Comparison of ENCODE assay signal across 9 cellular contexts in genomic region chr2:104856086-104856972, GRCh38. TPM values are rescaled to one million over a fixed set of nuclear protein-coding genes. Genes with fewer than 3 reads are reported as not detected.
DNase-seq lines count a peak whose midpoint lies in the region; ATAC-seq and TF ChIP-seq lines count a peak whose summit lies in the region.
"Had no signal": no experiment of that assay in that cellular context is flagged by ENCODE, and none has a peak within 500 bp of the region (broad histone marks: within the 10 kb centered on the region; RNA-seq: fewer than 3 reads in every experiment).

No MANE protein-coding gene starts in this region.

- POLR2A ChIA-PET in Caco-2 (lab: Charles Lee) = no interaction called here

- H3K27me3 ChIP-seq in Caco-2 (replicated peaks; ENCODE audit: control insufficient read depth, insufficient read depth, low read length) = peaks cover 9% of the 10 kb centered on the region

- no peaks in the 10 kb centered on the region for H3K9me3 ChIP-seq in Caco-2
- H3K9me3 ChIP-seq: body of pancreas had no signal

- H3K4me1 Mint-ChIP-seq in Caco-2 (ENCODE audit: low read depth, unreplicated experiment) = peaks cover 17% of the 10 kb centered on the region
- H3K4me1 Mint-ChIP-seq in IgD-negative memory B cell = peaks cover 14 to 40% (median 22%) of the 10 kb centered on the region in 3 donors
- peaks cover 13% of the 10 kb centered on the region for H3K4me1 Mint-ChIP-seq in brain
- H3K4me1 Mint-ChIP-seq in nephron = peaks cover 21% of the 10 kb centered on the region

- H3K36me3 ChIP-seq in Caco-2 (ENCODE audit: control insufficient read depth, insufficient read depth, low read length) = no peaks in the 10 kb centered on the region

- peak overlapping the region; percentile 30 for H3K4me3 ChIP-seq in Caco-2 (ENCODE audit: low read depth, low read length)
- H3K4me3 ChIP-seq: body of pancreas had no signal

- CTCF ChIA-PET in Caco-2 (lab: Charles Lee) = no interaction called here

- intact Hi-C loops in Caco-2 (cut with micrococcal nuclease; ENCODE audit: unreplicated experiment) = no loop called here

- no peak for DNase-seq in Caco-2
- DNase-seq: body of pancreas had no signal

- TF ChIP-seq CTCF in Caco-2 (IDR thresholded peaks at IDR 0.05; ENCODE audit: insufficient read depth in 1 of 2, low read depth in 1 of 2, low read length in 1 of 2, severe bottlenecking in 1 of 2, unreplicated experiment in 1 of 2) (no peak), brain (conservative IDR thresholded peaks at IDR 0.05) (no peak), nephron (IDR thresholded peaks at IDR 0.05; ENCODE audit: unreplicated experiment in 3 of 3) (no peak)

- peak overlapping the region; percentile 62 for H3K4me3 Mint-ChIP-seq in Caco-2 (ENCODE audit: unreplicated experiment)
- peak overlapping the region; percentile 54 to 83 (median 78) for H3K4me3 Mint-ChIP-seq in IgD-negative memory B cell
- H3K4me3 Mint-ChIP-seq in brain = peak overlapping the region; percentile 87 to 99 (median 93)
- peak overlapping the region; percentile 78 to 85 (median 82) for H3K4me3 Mint-ChIP-seq in nephron

- H3K9me3 Mint-ChIP-seq in Caco-2 (ENCODE audit: unreplicated experiment) (no peaks in the 10 kb centered on the region), IgD-negative memory B cell (peaks cover 0 to 17% (median 9%) of the 10 kb centered on the region in 3 donors), brain (peaks cover 0 to 54% (median 0%) of the 10 kb centered on the region in 5 experiments), nephron (no peaks in the 10 kb centered on the region)

- no peak overlapping the region for H3K27ac Mint-ChIP-seq in Caco-2 (ENCODE audit: unreplicated experiment)
- H3K27ac Mint-ChIP-seq in IgD-negative memory B cell = peak overlapping the region; percentile 77 to 98 (median 81)
- peak overlapping the region; percentile 97 to 100 (median 99) for H3K27ac Mint-ChIP-seq in brain
- peak overlapping the region in 2 of 3 experiments; percentile 86 to 93 for H3K27ac Mint-ChIP-seq in nephron

- peaks cover 54% of the 10 kb centered on the region for H3K27me3 Mint-ChIP-seq in Caco-2 (ENCODE audit: insufficient read depth, unreplicated experiment)
- peaks cover 58% of the 10 kb centered on the region for H3K27me3 Mint-ChIP-seq in IgD-negative memory B cell
- H3K27me3 Mint-ChIP-seq in brain = peaks cover 65% of the 10 kb centered on the region
- H3K27me3 Mint-ChIP-seq in nephron (ENCODE audit: low read depth) = peaks cover 88% of the 10 kb centered on the region

- BruUV-seq in Caco-2 (replicated peaks; lab: Mats Ljungman, UMichigan) = no TSS peak

- peaks cover 7% of the 10 kb centered on the region for H3K4me1 ChIP-seq in Caco-2

- peaks cover 5% of the 10 kb centered on the region for H3K36me3 Mint-ChIP-seq in Caco-2 (ENCODE audit: insufficient read depth, unreplicated experiment)
- H3K36me3 Mint-ChIP-seq in IgD-negative memory B cell = peaks cover 2% of the 10 kb centered on the region
- peaks cover 39% of the 10 kb centered on the region for H3K36me3 Mint-ChIP-seq in brain
- peaks cover 35% of the 10 kb centered on the region for H3K36me3 Mint-ChIP-seq in nephron (ENCODE audit: low read depth)

- no peak for ATAC-seq in HG02798 (IDR thresholded peaks at IDR 0.05; ENCODE audit: poor library complexity, unreplicated experiment)
- ATAC-seq in GM21381 (IDR thresholded peaks at IDR 0.05; ENCODE audit: unreplicated experiment) = no peak
- no peak for ATAC-seq in GM21825 (IDR thresholded peaks at IDR 0.05; ENCODE audit: unreplicated experiment)
- ATAC-seq in GM18868 (IDR thresholded peaks at IDR 0.05; ENCODE audit: unreplicated experiment) = no peak
- ATAC-seq: body of pancreas had no signal

RNA-seq across cellular contexts. Expression of gene POU3F3, which starts 2.4 kb away (rescaled TPM):
- total RNA-seq in Caco-2 (2022) = not detected in 2 replicates
- polyA plus RNA-seq in IgD-negative memory B cell (not detected), brain (ENCODE audit: insufficient read depth, low read depth, low replicate concordance) (23.8 TPM)
- total RNA-seq: body of pancreas had no signal

Comparison
In these comparisons a context has a peak if more than half of its experiments do, and no peak if none do; other contexts are left out.
1. RNA of gene POU3F3, which starts 2.4 kb away (polyA plus RNA-seq): 23.8 TPM in brain (single experiment); not detected in IgD-negative memory B cell (single experiment); every median in the first group is over 10 times any median in the second.
2. Peak in every context shown above with its lines, with median percentiles within 50 percentile points of each other: H3K4me3 Mint-ChIP-seq.